In the genomic region with DNA sequence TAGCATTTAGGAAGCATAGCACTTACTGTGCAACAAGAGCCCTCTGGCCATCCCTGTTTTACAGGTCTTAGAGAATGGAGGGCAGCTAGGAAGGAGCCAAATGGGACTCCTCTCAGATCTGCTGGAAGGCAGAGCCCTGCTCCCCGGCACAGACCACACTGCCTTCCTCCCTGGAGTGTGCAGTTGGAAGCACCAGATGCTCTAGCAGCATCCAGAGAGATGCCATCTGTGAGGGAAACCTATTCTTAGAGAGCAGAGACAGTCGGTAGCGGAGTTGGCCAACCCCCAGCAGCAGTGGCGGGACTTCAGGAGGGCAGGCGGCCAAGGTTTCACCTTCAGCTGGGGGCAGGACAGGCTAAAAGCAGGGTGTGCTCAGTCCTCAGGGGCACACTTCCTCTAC, we compare ENCODE assay signal across 1 cellular context.
TF ChIP-seq lines count a peak whose summit lies in the region.

No MANE protein-coding gene starts in this region.

TF ChIP-seq in A549, 52 proteins besides CTCF, POLR2A, EP300 and RAD21 (continued from another document):
- TF ChIP-seq ZC3H11A (IDR thresholded peaks at IDR 0.05) (no peak), JUNB (IDR thresholded peaks at IDR 0.05) (no peak), HOXB13 (CRISPR knock-in tag; IDR thresholded peaks at IDR 0.05; ENCODE audit: low read depth) (no peak)
